ENCODE assay signal across 8 cellular contexts in the genomic region with DNA sequence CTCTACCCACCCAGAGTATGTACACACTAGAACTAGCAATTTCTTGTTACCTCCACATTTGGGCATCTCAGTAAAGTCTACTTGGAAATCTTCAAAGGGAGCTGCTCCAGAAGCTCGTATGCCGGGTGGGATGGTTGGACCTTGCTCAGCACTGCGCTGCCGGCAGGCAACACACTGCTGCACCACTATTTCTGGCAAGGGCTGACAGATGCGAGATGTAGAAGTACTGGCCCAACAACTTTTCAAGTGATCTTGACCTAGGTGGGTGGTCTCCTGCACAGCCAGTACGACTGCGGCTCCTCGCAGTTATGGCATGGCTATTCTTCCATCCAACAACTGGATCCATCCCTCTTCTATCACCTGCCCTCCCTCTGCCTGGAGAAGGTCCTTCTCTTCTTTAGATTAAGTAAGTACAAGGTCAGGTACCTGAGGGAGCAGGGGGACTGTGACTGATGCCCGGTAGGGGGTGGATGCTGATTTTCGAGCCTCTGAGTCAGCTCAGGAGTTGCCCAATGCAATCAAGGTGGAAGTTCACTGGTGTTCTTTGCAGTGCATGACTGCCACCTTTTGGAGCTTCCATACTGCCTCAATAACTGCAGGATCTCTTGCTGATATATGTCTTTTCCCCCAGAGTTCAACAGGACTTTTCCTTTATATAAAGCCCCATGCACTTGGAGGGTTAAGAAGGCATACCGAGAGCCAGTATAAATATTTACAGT.
DNase-seq lines count a peak whose midpoint lies in the region; ATAC-seq, FAIRE-seq and TF ChIP-seq lines count a peak whose summit lies in the region.

No MANE protein-coding gene starts in this region.

- CTCF ChIA-PET in Caco-2 (lab: Charles Lee) = interaction anchor here (0.6 to 1.9 kb wide), 4 partner anchors 16 to 366 kb away, joined by 3 to 6 read pairs (median 4); no protein-coding TSS in a partner anchor

- H3K9me3 Mint-ChIP-seq in Caco-2 (ENCODE audit: unreplicated experiment) = peaks cover 15% of the 10 kb centered on the region

- TF ChIP-seq EP300 in sigmoid colon (IDR thresholded peaks at IDR 0.05) = no peak

- TF ChIP-seq POLR2A in right lobe of liver (IDR thresholded peaks at IDR 0.05) (no peak), sigmoid colon (IDR thresholded peaks at IDR 0.05) (no peak)

- peaks cover 3% of the 10 kb centered on the region for H3K27me3 Mint-ChIP-seq in Caco-2 (ENCODE audit: insufficient read depth, unreplicated experiment)

- FAIRE-seq in HTR-8/SVneo (lab: Jason Lieb, UNC) = no peak

- ATAC-seq in right lobe of liver = peak; percentile 80 to 100 (median 87)
- no peak for ATAC-seq in HG03439 (IDR thresholded peaks at IDR 0.05; ENCODE audit: unreplicated experiment)
- no peak for ATAC-seq in GM19328 (IDR thresholded peaks at IDR 0.05; ENCODE audit: unreplicated experiment)

- no peaks in the 10 kb centered on the region for H3K36me3 Mint-ChIP-seq in Caco-2 (ENCODE audit: insufficient read depth, unreplicated experiment)

- no peak overlapping the region for H3K4me3 ChIP-seq in Caco-2 (ENCODE audit: low read depth, low read length)
- H3K4me3 ChIP-seq in right lobe of liver = no peak overlapping the region
- H3K4me3 ChIP-seq in sigmoid colon = no peak overlapping the region

- no peaks in the 10 kb centered on the region for H3K4me1 Mint-ChIP-seq in Caco-2 (ENCODE audit: low read depth, unreplicated experiment)

- no peak overlapping the region for H3K4me3 Mint-ChIP-seq in Caco-2 (ENCODE audit: unreplicated experiment)

- H3K27ac ChIP-seq in right lobe of liver (no peak overlapping the region), sigmoid colon (no peak overlapping the region)

- H3K27me3 ChIP-seq in Caco-2 (replicated peaks; ENCODE audit: control insufficient read depth, insufficient read depth, low read length) (no peaks in the 10 kb centered on the region), right lobe of liver (no peaks in the 10 kb centered on the region), sigmoid colon (no peaks in the 10 kb centered on the region)

- DNase-seq in Caco-2 = peak; percentile 49 to 60
- peak; percentile 72 for DNase-seq in HTR-8/SVneo (ENCODE audit: insufficient read length, low spot score)
- peak; percentile 53 for DNase-seq in astrocyte of the hippocampus (ENCODE audit: low read depth, low spot score)
- peak in 2 of 3 donors; percentile 54 to 55 for DNase-seq in right lobe of liver
- DNase-seq in NCI-H2171 (lab: John Stamatoyannopoulos, UW) = no peak
- no peak for DNase-seq in sigmoid colon

- WGBS in right lobe of liver (ENCODE audit: insufficient coverage, low coverage, low lambda C conversion rate, missing lambda C conversion rate) = 38% methylated on average over 5 of the region's 11 CpGs
- 78 to 81% methylated on average over 11 of the region's 11 CpGs for WGBS in sigmoid colon, 2 donors

- intact Hi-C loops in Caco-2 (cut with micrococcal nuclease; ENCODE audit: unreplicated experiment) = no loop called here
- intact Hi-C loops in right lobe of liver (cut with DNase I) = no loop called here
- intact Hi-C loops in sigmoid colon (cut with DNase I) = no loop called here

- TF ChIP-seq CTCF in Caco-2 (IDR thresholded peaks at IDR 0.05; ENCODE audit: insufficient read depth in 1 of 2, low read depth in 1 of 2, low read length in 1 of 2, severe bottlenecking in 1 of 2, unreplicated experiment in 1 of 2) (peak in 1 of 2 experiments; percentile 41), right lobe of liver (IDR thresholded peaks at IDR 0.05) (peak; percentile 29 to 62 (median 52)), sigmoid colon (IDR thresholded peaks at IDR 0.05) (no peak)

- 0 out of 2 replicates have a peak, but pooled peaks cover 9% of the 10 kb centered on the region for H3K9me3 ChIP-seq in Caco-2
- H3K9me3 ChIP-seq in right lobe of liver = no peaks in the 10 kb centered on the region
- H3K9me3 ChIP-seq in sigmoid colon = peaks cover 0 to 6% (median 0%) of the 10 kb centered on the region in 4 donors

- POLR2A ChIA-PET in Caco-2 (lab: Charles Lee) = no interaction called here

- H3K4me1 ChIP-seq in Caco-2 (no peaks in the 10 kb centered on the region), right lobe of liver (no peaks in the 10 kb centered on the region), sigmoid colon (no peaks in the 10 kb centered on the region)

- no peaks in the 10 kb centered on the region for H3K36me3 ChIP-seq in Caco-2 (ENCODE audit: control insufficient read depth, insufficient read depth, low read length)
- no peaks in the 10 kb centered on the region for H3K36me3 ChIP-seq in right lobe of liver
- H3K36me3 ChIP-seq in sigmoid colon = no peaks in the 10 kb centered on the region

- H3K27ac Mint-ChIP-seq in Caco-2 (ENCODE audit: unreplicated experiment) = no peak overlapping the region

- no TSS peak for BruUV-seq in Caco-2 (replicated peaks; lab: Mats Ljungman, UMichigan)

Comparison
In these comparisons a context has a peak if more than half of its experiments do, and no peak if none do; other contexts are left out.
1. DNase-seq: peak in Caco-2 (2 of 2), HTR-8/SVneo (single experiment), astrocyte of the hippocampus (single experiment) and right lobe of liver (2 of 3); none in NCI-H2171 (single experiment) and sigmoid colon (single experiment).
2. CTCF ChIP-seq: peak in right lobe of liver (4 of 4); none in sigmoid colon (0 of 4).
3. ATAC-seq: peak in right lobe of liver (4 of 4); none in HG03439 (single experiment) and GM19328 (single experiment).